Comparison of ENCODE assay signal across 8 cellular contexts in the genomic region with DNA sequence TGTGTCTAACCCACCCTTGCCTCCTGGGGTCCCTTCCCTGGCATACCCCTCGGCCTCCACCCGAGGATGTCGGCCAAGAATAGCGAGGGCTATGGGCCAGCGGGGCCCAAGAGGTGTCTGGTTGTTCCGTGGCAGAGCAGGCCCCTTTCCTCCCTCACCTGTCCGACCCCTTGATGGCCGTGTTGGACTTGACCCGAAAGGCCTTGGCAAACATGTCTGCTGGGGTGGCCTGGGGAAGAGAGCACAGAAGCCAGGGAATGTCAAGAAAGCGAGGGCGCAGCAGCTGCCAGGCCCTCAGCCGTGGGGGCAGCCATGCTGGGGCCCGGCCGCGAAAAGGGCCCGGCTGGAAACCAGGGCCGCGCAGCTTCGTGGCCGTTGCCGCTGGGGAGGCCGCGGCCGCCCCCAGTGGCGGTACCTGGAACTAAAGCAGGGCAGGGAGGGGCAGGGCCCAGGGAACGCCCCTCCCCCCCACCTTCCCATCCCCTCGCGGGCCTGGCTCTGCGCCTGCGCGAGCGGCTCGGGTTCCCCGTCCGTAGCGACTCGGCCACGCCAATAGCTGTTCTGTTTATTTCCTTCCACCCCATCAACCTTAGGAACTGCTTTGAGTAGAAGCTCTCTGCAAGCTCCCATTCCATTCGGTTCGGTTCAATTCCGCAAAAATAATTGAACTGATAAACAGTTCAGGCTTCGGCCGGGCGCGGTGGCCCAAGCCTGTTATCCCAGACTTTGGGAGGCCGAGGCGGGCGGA. TPM values are rescaled to one million over a fixed set of nuclear protein-coding genes. Genes with fewer than 3 reads are reported as not detected.
A peak's percentile ranks its signal among the peaks of the same experiment; 100 is the strongest.
DNase-seq lines count a peak whose midpoint lies in the region; ATAC-seq, FAIRE-seq and TF ChIP-seq lines count a peak whose summit lies in the region.

A gene with protein sequence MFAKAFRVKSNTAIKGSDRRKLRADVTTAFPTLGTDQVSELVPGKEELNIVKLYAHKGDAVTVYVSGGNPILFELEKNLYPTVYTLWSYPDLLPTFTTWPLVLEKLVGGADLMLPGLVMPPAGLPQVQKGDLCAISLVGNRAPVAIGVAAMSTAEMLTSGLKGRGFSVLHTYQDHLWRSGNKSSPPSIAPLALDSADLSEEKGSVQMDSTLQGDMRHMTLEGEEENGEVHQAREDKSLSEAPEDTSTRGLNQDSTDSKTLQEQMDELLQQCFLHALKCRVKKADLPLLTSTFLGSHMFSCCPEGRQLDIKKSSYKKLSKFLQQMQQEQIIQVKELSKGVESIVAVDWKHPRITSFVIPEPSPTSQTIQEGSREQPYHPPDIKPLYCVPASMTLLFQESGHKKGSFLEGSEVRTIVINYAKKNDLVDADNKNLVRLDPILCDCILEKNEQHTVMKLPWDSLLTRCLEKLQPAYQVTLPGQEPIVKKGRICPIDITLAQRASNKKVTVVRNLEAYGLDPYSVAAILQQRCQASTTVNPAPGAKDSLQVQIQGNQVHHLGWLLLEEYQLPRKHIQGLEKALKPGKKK (minus strand): TSS at position 337 of the 748 bp plus-strand sequence. CDS start 123 bp downstream, at position 214.

- peak within 1 kb of the TSS; percentile 99 for H2AFZ ChIP-seq in keratinocyte (ENCODE audit: control insufficient read depth, low read length)

- peak within 1 kb of the TSS; percentile 62 to 90 (median 89) for H3K4me3 ChIP-seq in keratinocyte (ENCODE audit: control insufficient read depth in 2 of 3, extremely low read depth in 1 of 3, insufficient read depth in 2 of 3, low read depth in 1 of 3, low read length in 3 of 3)

- H4K20me1 ChIP-seq in keratinocyte (ENCODE audit: control insufficient read depth, extremely low read depth, insufficient read depth, low read length), result no peaks in the 10 kb centered on the region

- dilution Hi-C loops in keratinocyte (cut with MboI; ENCODE audit: extremely low pct_ligation_motif_present, low sequenced_read_pairs), result no loop called here

- FAIRE-seq in keratinocyte (lab: Jason Lieb, UNC), result no peak

- H3K27ac ChIP-seq in keratinocyte (ENCODE audit: control insufficient read depth, insufficient read depth, low read length), result peak within 1 kb of the TSS; percentile 94

- peak within 1 kb of the TSS; percentile 89 for H3K4me2 ChIP-seq in keratinocyte (ENCODE audit: control insufficient read depth, extremely low read depth, insufficient read depth, low read depth, low read length)

- peaks cover 17% of the 10 kb centered on the region for H3K79me2 ChIP-seq in keratinocyte (ENCODE audit: control insufficient read depth, insufficient read depth, low read length)

- DNase-seq in AG20443 (ENCODE audit: low spot score) (peak; percentile 100), NCI-H460 (ENCODE audit: extremely low read depth, low read depth) (peak; percentile 96), keratinocyte (ENCODE audit: low read depth, low spot score) (no peak)
- peak; percentile 91 for DNase-seq in central memory CD8-positive, alpha-beta T cell (ENCODE audit: low spot score in 2 of 2)
- DNase-seq in stimulated activated CD4-positive, alpha-beta T cell treated with anti-CD3 and anti-CD28 coated beads, Interleukin-12 subunit alpha, Interleukin-12 subunit beta, amount 100 ng/mL, for 48 hours (ENCODE audit: low read depth in 2 of 3, low spot score in 1 of 3), result peak; percentile 91 to 96 (median 92)

- H3K9ac ChIP-seq in keratinocyte (ENCODE audit: control insufficient read depth, extremely low read depth, insufficient read depth, low read length), result peak within 1 kb of the TSS; percentile 98

- peaks cover 7 to 13% of the 10 kb centered on the region in 2 experiments for H3K36me3 ChIP-seq in keratinocyte (ENCODE audit: control insufficient read depth in 2 of 2, extremely low read depth in 1 of 2, insufficient read depth in 2 of 2, low read length in 2 of 2)

- H3K9me3 ChIP-seq in keratinocyte (ENCODE audit: control insufficient read depth, low read depth, low read length), result no peaks in the 10 kb centered on the region

- peak within 1 kb of the TSS; percentile 78 for H3K4me3 Mint-ChIP-seq in central memory CD8-positive, alpha-beta T cell

- H3K27me3 Mint-ChIP-seq in central memory CD8-positive, alpha-beta T cell, result no peaks in the 10 kb centered on the region

- no peaks in the 10 kb centered on the region for H3K27me3 ChIP-seq in keratinocyte (ENCODE audit: control insufficient read depth, extremely low read depth, insufficient read depth, low read length)

- peak; percentile 91 for ATAC-seq in GM19043 (IDR thresholded peaks at IDR 0.05; ENCODE audit: low read depth, unreplicated experiment)
- ATAC-seq in HG03354 (IDR thresholded peaks at IDR 0.05; ENCODE audit: poor library complexity, severe bottlenecking, unreplicated experiment), result peak; percentile 83
- ATAC-seq in activated CD4-positive, CD25-positive, alpha-beta regulatory T cell treated with anti-CD3 and anti-CD28 coated beads, Interleukin-2, amount 50 U/mL, for 24 hours, result peak; percentile 93 to 97
- ATAC-seq in central memory CD8-positive, alpha-beta T cell (replicated peaks; ENCODE audit: extremely low read depth, poor library complexity, severe bottlenecking), result peak; percentile 99

- peak; percentile 59 to 98 (median 88) for TF ChIP-seq CTCF in keratinocyte (optimal IDR thresholded peaks at IDR 0.05 in 1 of 3, IDR thresholded peaks at IDR 0.05 in 1 of 3, conservative IDR thresholded peaks at IDR 0.05 in 1 of 3; ENCODE audit: extremely low read depth in 1 of 3, insufficient read depth in 2 of 3, low read length in 3 of 3)

- no peaks in the 10 kb centered on the region for H3K9me1 ChIP-seq in keratinocyte (ENCODE audit: control insufficient read depth, extremely low read depth, insufficient read depth, low read length)

- H3K4me1 Mint-ChIP-seq in central memory CD8-positive, alpha-beta T cell, result peaks cover 17% of the 10 kb centered on the region

- peaks cover 8% of the 10 kb centered on the region for H3K4me1 ChIP-seq in keratinocyte (ENCODE audit: control insufficient read depth, extremely low read depth, insufficient read depth, low read length)

- peaks cover 14% of the 10 kb centered on the region for H3K36me3 Mint-ChIP-seq in central memory CD8-positive, alpha-beta T cell (ENCODE audit: insufficient read depth)

- H3K27ac Mint-ChIP-seq in central memory CD8-positive, alpha-beta T cell (ENCODE audit: low read depth), result peak within 1 kb of the TSS; percentile 94

- no peaks in the 10 kb centered on the region for H3K9me3 Mint-ChIP-seq in central memory CD8-positive, alpha-beta T cell

RNA-seq across cellular contexts. Expression of the gene that starts here (rescaled TPM):
- 101 and 114 TPM in 2 replicates for total RNA-seq in NCI-H460 (2014; rRNA removed; shearing (Covaris generic))
- 93.2 and 99.4 TPM in 2 replicates for polyA plus RNA-seq in NCI-H460 (2014; cell fraction: nucleus; rRNA removed)
- 59.9 to 66.4 TPM (median 60.6 TPM) in 3 replicates for polyA plus RNA-seq in keratinocyte
- 21.4 TPM for polyA plus RNA-seq in keratinocyte (2011; ENCODE audit: low read depth)
- 55.7 and 62.1 TPM in 2 replicates for polyA plus RNA-seq in keratinocyte (2011; cell fraction: cytosol; rRNA removed)
- polyA plus RNA-seq in keratinocyte (2011; cell fraction: nucleus; rRNA removed), result 64.0 and 66.2 TPM in 2 replicates
- 27.5 and 39.8 TPM in 2 replicates for polyA plus RNA-seq in keratinocyte (2012; ENCODE audit: low replicate concordance)
- 29.9 to 48.8 TPM (median 47.8 TPM) in 3 replicates for polyA minus RNA-seq in keratinocyte
- 27.0 TPM for polyA minus RNA-seq in keratinocyte (2011; cell fraction: cytosol; rRNA and poly(A)+ RNA removed)
- 12.0 and 21.8 TPM in 2 replicates for polyA minus RNA-seq in keratinocyte (2011; cell fraction: nucleus; rRNA and poly(A)+ RNA removed)
